29 cellular contexts compared by ENCODE assay signal in the genomic region with DNA sequence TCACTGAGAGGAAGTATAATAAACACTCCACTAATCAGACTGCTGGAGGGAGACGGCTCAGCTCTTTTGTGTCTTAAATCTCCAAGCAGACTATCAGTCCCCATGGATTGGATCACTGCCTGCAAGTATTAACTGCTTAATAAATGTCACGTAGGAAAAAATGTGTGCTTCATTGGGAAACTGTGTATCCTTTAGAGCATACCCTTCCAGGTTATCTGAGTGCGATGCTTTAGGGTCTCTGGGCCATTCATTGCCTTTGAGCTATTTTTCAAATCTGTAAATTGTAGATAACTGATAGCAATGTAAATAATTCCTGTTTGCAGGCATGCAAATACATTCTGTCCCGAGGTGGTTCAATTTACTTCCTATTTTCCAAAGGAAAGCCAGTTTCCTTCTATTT. TPM values are rescaled to one million over a fixed set of nuclear protein-coding genes. Genes with fewer than 3 reads are reported as not detected.
DNase-seq lines count a peak whose midpoint lies in the region; ATAC-seq and TF ChIP-seq lines count a peak whose summit lies in the region.
"Had no signal": no experiment of that assay in that cellular context is flagged by ENCODE, and none has a peak within 500 bp of the region (broad histone marks: within the 10 kb centered on the region; RNA-seq: fewer than 3 reads in every experiment).

No MANE protein-coding gene starts in this region.

- H3K4me1 ChIP-seq in adrenal gland (replicated peaks in 1 of 2), result peaks cover 38 to 41% of the 10 kb centered on the region in 2 donors
- peaks cover 8 to 39% of the 10 kb centered on the region in 2 donors for H3K4me1 ChIP-seq in left lung
- peaks cover 10% of the 10 kb centered on the region for H3K4me1 ChIP-seq in stomach smooth muscle (ENCODE audit: control insufficient read depth, insufficient read depth, low read length)
- H3K4me1 ChIP-seq: breast epithelium had no signal

- H3K27ac Mint-ChIP-seq in activated naive CD4-positive, alpha-beta T cell treated with anti-CD3 and anti-CD28 coated beads, Interleukin-2, amount 50 U/mL, for 72 hours, result no peak overlapping the region
- H3K27ac Mint-ChIP-seq: activated CD4-positive, alpha-beta memory T cell treated with anti-CD3 and anti-CD28 coated beads, Interleukin-2, amount 10 ng/mL, durations not matched to agents 7 days and 5 days; activated naive CD4-positive, alpha-beta T cell treated with anti-CD3 and anti-CD28 coated beads, Interleukin-2, amount 10 ng/mL, durations not matched to agents 7 days and 5 days; H9; immature natural killer cell; natural killer cell; T-helper 1 cell treated with Interleukin-12 subunit alpha and Interleukin-12 subunit beta and Interleukin-4 antibody, amounts not matched to agents 30 μg/mL and 1 μg/mL, for 36 hours had no signal

- DNase-seq in NCI-H1694 treated with DMSO at 0.1 percent for 48 hours (lab: John Stamatoyannopoulos, UW), result peak; percentile 87
- DNase-seq in NCI-H1694 (lab: John Stamatoyannopoulos, UW), result no peak
- DNase-seq in adrenal gland, result peak in 1 of 7 donors; percentile 27
- DNase-seq in left lung, result no peak
- DNase-seq in activated naive CD4-positive, alpha-beta T cell treated with anti-CD3 and anti-CD28 coated beads, Interleukin-2, amount 50 U/mL, for 72 hours (ENCODE audit: low spot score in 2 of 2), result no peak
- DNase-seq in NCI-H526 (lab: John Stamatoyannopoulos, UW), result no peak
- DNase-seq: activated CD4-positive, alpha-beta memory T cell treated with anti-CD3 and anti-CD28 coated beads, Interleukin-2, amount 10 ng/mL, durations not matched to agents 7 days and 5 days; activated CD4-positive, alpha-beta T cell treated with anti-CD3 and anti-CD28 coated beads for 1 hour; activated CD8-positive, alpha-beta memory T cell treated with anti-CD3 and anti-CD28 coated beads, Interleukin-2, amount 50 U/mL, for 48 hours; activated naive CD4-positive, alpha-beta T cell treated with anti-CD3 and anti-CD28 coated beads, Interleukin-2, amount 10 ng/mL, durations not matched to agents 7 days and 5 days; amygdala; DMS79 treated with DMSO at 0.1 percent for 48 hours; effector memory CD4-positive, alpha-beta T cell; foreskin melanocyte; H9; hypothalamus; immature natural killer cell; natural killer cell; NCI-H1048; NCI-H187 treated with DMSO at 0.1 percent for 48 hours; ovary; SK-N-SH; stimulated activated CD4-positive, alpha-beta T cell treated with anti-CD3 and anti-CD28 coated beads, Interleukin-2, amount 100 ng/mL, for 48 hours; substantia nigra had no signal

- H3K9me3 ChIP-seq in adrenal gland (replicated peaks in 1 of 3), result no peaks in the 10 kb centered on the region
- H3K9me3 ChIP-seq in left lung, result no peaks in the 10 kb centered on the region
- no peaks in the 10 kb centered on the region for H3K9me3 ChIP-seq in stomach smooth muscle (ENCODE audit: control insufficient read depth in 2 of 2, low read length in 2 of 2)
- H3K9me3 ChIP-seq: breast epithelium, ovary, SK-N-SH had no signal

- WGBS in adrenal gland, 4 donors, result 51 to 54% (median 53%) methylated on average over 4 of the region's 4 CpGs

- no peak overlapping the region for H3K4me3 ChIP-seq in adrenal gland
- H3K4me3 ChIP-seq in left lung, result no peak overlapping the region
- no peak overlapping the region for H3K4me3 ChIP-seq in stomach smooth muscle (ENCODE audit: low read length in 2 of 2)
- H3K4me3 ChIP-seq: breast epithelium, ovary had no signal

- TF ChIP-seq CTCF in adrenal gland (IDR thresholded peaks at IDR 0.05) (no peak), left lung (IDR thresholded peaks at IDR 0.05) (no peak)

- H3K27me3 ChIP-seq in adrenal gland, result no peaks in the 10 kb centered on the region
- no peaks in the 10 kb centered on the region for H3K27me3 ChIP-seq in left lung
- peaks cover 0 to 6% of the 10 kb centered on the region in 2 donors for H3K27me3 ChIP-seq in stomach smooth muscle (ENCODE audit: control insufficient read depth in 1 of 2, insufficient read depth in 2 of 2, low read length in 2 of 2)
- H3K27me3 ChIP-seq: breast epithelium, ovary had no signal

- no peak overlapping the region for H3K9ac ChIP-seq in stomach smooth muscle (ENCODE audit: low read length in 2 of 2)
- H3K9ac ChIP-seq: SK-N-SH had no signal

- H3K36me3 ChIP-seq in adrenal gland (replicated peaks in 1 of 2) (no peaks in the 10 kb centered on the region), left lung (no peaks in the 10 kb centered on the region), stomach smooth muscle (ENCODE audit: control insufficient read depth in 2 of 2, insufficient read depth in 2 of 2, low read length in 2 of 2) (no peaks in the 10 kb centered on the region)
- H3K36me3 ChIP-seq: breast epithelium, ovary had no signal

- H3K27ac ChIP-seq in adrenal gland (peak overlapping the region in 3 of 5 donors; percentile 66 to 79 (median 70)), left lung (peak overlapping the region; percentile 26 to 53), stomach smooth muscle (ENCODE audit: low read length) (peak overlapping the region; percentile 18)
- H3K27ac ChIP-seq: RWPE1 had no signal

- no peaks in the 10 kb centered on the region for H3K9me3 Mint-ChIP-seq in activated naive CD4-positive, alpha-beta T cell treated with anti-CD3 and anti-CD28 coated beads, Interleukin-2, amount 50 U/mL, for 72 hours
- H3K9me3 Mint-ChIP-seq: activated CD4-positive, alpha-beta memory T cell treated with anti-CD3 and anti-CD28 coated beads, Interleukin-2, amount 10 ng/mL, durations not matched to agents 7 days and 5 days; activated naive CD4-positive, alpha-beta T cell treated with anti-CD3 and anti-CD28 coated beads, Interleukin-2, amount 10 ng/mL, durations not matched to agents 7 days and 5 days; immature natural killer cell; natural killer cell; T-helper 1 cell treated with Interleukin-12 subunit alpha and Interleukin-12 subunit beta and Interleukin-4 antibody, amounts not matched to agents 30 μg/mL and 1 μg/mL, for 36 hours had no signal

- TF ChIP-seq POLR2A in adrenal gland (IDR thresholded peaks at IDR 0.05), result no peak

- intact Hi-C loops in adrenal gland (cut with DNase I), result no loop called here
- intact Hi-C loops in left lung (cut with DNase I), result loop anchor here in 1 of 2 donors (10.0 kb wide), 1 partner anchor 69 kb away; no protein-coding TSS in a partner anchor

- ATAC-seq in left lung (no peak), GM19467 (IDR thresholded peaks at IDR 0.05; ENCODE audit: unreplicated experiment) (no peak)
- no peak for ATAC-seq in activated naive CD4-positive, alpha-beta T cell treated with anti-CD3 and anti-CD28 coated beads, Interleukin-2, amount 50 U/mL, for 72 hours
- ATAC-seq: natural killer cell had no signal

- H3K36me3 Mint-ChIP-seq in activated naive CD4-positive, alpha-beta T cell treated with anti-CD3 and anti-CD28 coated beads, Interleukin-2, amount 50 U/mL, for 72 hours, result no peaks in the 10 kb centered on the region
- H3K36me3 Mint-ChIP-seq: activated naive CD4-positive, alpha-beta T cell treated with anti-CD3 and anti-CD28 coated beads, Interleukin-2, amount 10 ng/mL, durations not matched to agents 7 days and 5 days; immature natural killer cell; natural killer cell had no signal

RNA-seq across cellular contexts. Expression of a gene that starts 45.0 kb away (rescaled TPM):
- total RNA-seq in adrenal gland (10 to 100 TPM; 13.6 to 58.5 (median 27.3) TPM), left lung (10 to 100 TPM; 26.5 to 29.3 TPM)
- polyA plus RNA-seq in adrenal gland, result 10 to 100 TPM; 16.8 to 39.4 (median 21.0) TPM
- 1 to 10 TPM; 1.8 to 6.5 TPM for total RNA-seq in activated naive CD4-positive, alpha-beta T cell treated with anti-CD3 and anti-CD28 coated beads, Interleukin-2, amount 50 U/mL, for 72 hours

Comparison
In these comparisons a context has a peak if more than half of its experiments do, and no peak if none do; other contexts are left out.
1. H3K27ac ChIP-seq: peak in every context shown above with its lines; median percentile 70 in adrenal gland; 40 in left lung; 18 in stomach smooth muscle.